In the genomic region with DNA sequence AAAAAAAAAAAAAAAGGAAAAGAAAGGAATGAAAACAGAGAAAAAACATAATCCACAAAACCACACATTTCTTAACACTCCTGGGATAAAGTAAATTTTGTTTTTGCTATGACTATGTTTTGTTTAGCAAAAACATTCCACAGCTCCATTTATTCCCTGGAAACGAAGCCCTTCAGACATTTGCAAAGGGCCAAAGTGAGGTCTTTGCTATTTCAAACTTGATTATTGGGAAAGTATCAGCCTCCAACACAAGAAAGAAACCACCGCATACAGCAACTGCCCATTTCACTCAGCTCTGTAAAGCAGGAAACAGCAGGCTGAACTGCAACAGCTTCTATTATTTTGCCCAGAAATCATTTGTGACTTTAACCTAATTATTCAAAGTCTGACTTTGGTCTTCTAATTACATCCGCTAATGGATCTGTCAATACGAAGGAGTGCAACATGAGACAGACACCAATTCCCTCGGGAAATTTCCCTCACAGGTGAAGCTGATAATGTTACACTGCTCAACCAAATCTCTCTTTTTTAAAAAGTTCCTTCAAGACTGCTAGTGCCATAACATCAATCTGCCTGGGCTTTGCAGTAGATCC, we compare ENCODE assay signal across 1 cellular context.
TF ChIP-seq lines count a peak whose summit lies in the region.

No MANE protein-coding gene starts in this region.

TF ChIP-seq in SK-N-SH, 30 proteins besides CTCF, POLR2A, EP300 and RAD21 (continued from another document):
- TF ChIP-seq FOXJ3 (CRISPR knock-in tag; IDR thresholded peaks at IDR 0.05) = peak; percentile 56
- TF ChIP-seq CHD2 (IDR thresholded peaks at IDR 0.05; ENCODE audit: low read length, partially characterized antibody) = peak; percentile 57
- TF ChIP-seq RFX5 (IDR thresholded peaks at IDR 0.05; ENCODE audit: low read length) = no peak
- no peak for TF ChIP-seq NRF1 (IDR thresholded peaks at IDR 0.05; ENCODE audit: low read depth, low read length)
- TF ChIP-seq JUND (IDR thresholded peaks at IDR 0.05) = no peak
- no peak for TF ChIP-seq YY1 (IDR thresholded peaks at IDR 0.05; ENCODE audit: low read depth)
- TF ChIP-seq EZH2phosphoT487 (IDR thresholded peaks at IDR 0.05; ENCODE audit: borderline replicate concordance, low read depth) = no peak
- no peak for TF ChIP-seq GABPA (IDR thresholded peaks at IDR 0.05; ENCODE audit: low read depth)
- TF ChIP-seq, protein P1, sequence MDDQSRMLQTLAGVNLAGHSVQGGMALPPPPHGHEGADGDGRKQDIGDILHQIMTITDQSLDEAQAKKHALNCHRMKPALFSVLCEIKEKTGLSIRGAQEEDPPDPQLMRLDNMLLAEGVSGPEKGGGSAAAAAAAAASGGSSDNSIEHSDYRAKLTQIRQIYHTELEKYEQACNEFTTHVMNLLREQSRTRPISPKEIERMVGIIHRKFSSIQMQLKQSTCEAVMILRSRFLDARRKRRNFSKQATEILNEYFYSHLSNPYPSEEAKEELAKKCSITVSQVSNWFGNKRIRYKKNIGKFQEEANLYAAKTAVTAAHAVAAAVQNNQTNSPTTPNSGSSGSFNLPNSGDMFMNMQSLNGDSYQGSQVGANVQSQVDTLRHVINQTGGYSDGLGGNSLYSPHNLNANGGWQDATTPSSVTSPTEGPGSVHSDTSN (IDR thresholded peaks at IDR 0.05) = no peak
- no peak for TF ChIP-seq SMC3 (IDR thresholded peaks at IDR 0.05; ENCODE audit: low read depth, low read length)
- peak; percentile 33 for TF ChIP-seq GATA2 (CRISPR knock-in tag; IDR thresholded peaks at IDR 0.05)
- TF ChIP-seq ELF1 (IDR thresholded peaks at IDR 0.05) = no peak
